In the genomic region with DNA sequence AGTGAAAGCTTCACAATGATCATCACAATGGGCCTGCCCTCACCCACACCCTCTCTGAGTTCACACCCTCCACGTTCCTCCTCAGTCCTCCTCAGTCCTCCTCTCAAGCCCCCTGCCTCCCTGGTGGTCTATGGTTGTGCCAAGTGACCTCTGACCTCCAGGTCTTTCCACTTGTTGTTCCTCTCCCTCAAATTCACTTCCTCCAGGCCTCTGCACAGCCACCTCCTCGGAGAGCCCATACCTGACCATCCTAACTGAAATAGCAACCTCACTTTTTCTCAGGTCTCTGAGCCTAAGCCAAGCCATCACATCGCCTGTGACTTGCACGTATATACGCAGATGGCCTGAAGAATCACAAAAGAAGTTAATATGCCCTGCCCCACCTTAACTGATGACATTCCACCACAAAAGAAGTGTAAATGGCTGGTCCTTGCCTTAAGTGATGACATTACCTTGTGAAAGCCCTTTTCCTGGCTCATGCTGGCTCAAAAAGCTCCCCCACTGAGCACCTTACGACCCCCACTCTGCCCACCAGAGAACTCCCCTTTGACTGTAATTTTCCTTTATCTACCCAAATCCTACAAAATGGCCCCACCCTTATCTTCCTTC, we compare ENCODE assay signal across 25 cellular contexts.
DNase-seq lines count a peak whose midpoint lies in the region; ATAC-seq and TF ChIP-seq lines count a peak whose summit lies in the region.
"Had no signal": no experiment of that assay in that cellular context is flagged by ENCODE, and none has a peak within 500 bp of the region (broad histone marks: within the 10 kb centered on the region; RNA-seq: fewer than 3 reads in every experiment).

No MANE protein-coding gene starts in this region.

- peak overlapping the region; percentile 7 for H3K56ac ChIP-seq in H9 (ENCODE audit: insufficient read length, low read depth, low read length)

- H3K79me2 ChIP-seq in H9 (ENCODE audit: insufficient read depth, low read length), result no peaks in the 10 kb centered on the region
- no peaks in the 10 kb centered on the region for H3K79me2 ChIP-seq in trophoblast cell (ENCODE audit: control insufficient read depth, insufficient read depth, low read length, poor library complexity)

- H3K18ac ChIP-seq in H9 (ENCODE audit: insufficient read length, low read depth, low read length), result peak overlapping the region; percentile 21
- no peak overlapping the region for H3K18ac ChIP-seq in trophoblast cell (ENCODE audit: low read length)

- H3K23me2 ChIP-seq in H9 (ENCODE audit: insufficient read length, low read depth, low read length, poor library complexity, severe bottlenecking), result no peaks in the 10 kb centered on the region

- no peak overlapping the region for H2BK20ac ChIP-seq in H9 (ENCODE audit: low read depth, low read length, poor library complexity, severe bottlenecking)

- H3K9me3 Mint-ChIP-seq in H9, result no peaks in the 10 kb centered on the region; a peak in 2 of 5 replicates
- H3K9me3 Mint-ChIP-seq in WTC11, result no peaks in the 10 kb centered on the region
- peaks cover 0 to 9% (median 1%) of the 10 kb centered on the region in 5 donors for H3K9me3 Mint-ChIP-seq in CD8-positive, alpha-beta memory T cell

- H3K9ac ChIP-seq in H9 (ENCODE audit: extremely low read depth, insufficient read length, low read length) (no peak overlapping the region), trophoblast cell (ENCODE audit: low read length) (peak overlapping the region; percentile 9)
- H3K9ac ChIP-seq: GM23248 had no signal

- H4K20me1 ChIP-seq in H9 (ENCODE audit: control insufficient read depth, insufficient read depth, insufficient read length), result no peaks in the 10 kb centered on the region

- no peak overlapping the region for H2BK15ac ChIP-seq in H9 (ENCODE audit: low read depth, low read length)

- H3K23ac ChIP-seq in H9 (ENCODE audit: insufficient read length, low read depth, low read length) (no peak overlapping the region), trophoblast cell (ENCODE audit: low read length) (peak overlapping the region; percentile 8)

- H3K4me2 ChIP-seq in H9 (ENCODE audit: insufficient read depth, insufficient read length, low read length) (no peak overlapping the region), trophoblast cell (ENCODE audit: low read length) (no peak overlapping the region)

- H2BK120ac ChIP-seq in H9 (ENCODE audit: low read depth, low read length, poor library complexity, severe bottlenecking) (peak overlapping the region; percentile 49), trophoblast cell (ENCODE audit: insufficient read depth, low read length, poor library complexity) (no peak overlapping the region)

- H3K27ac Mint-ChIP-seq in H9, result no peak overlapping the region
- no peak overlapping the region for H3K27ac Mint-ChIP-seq in WTC11
- no peak overlapping the region for H3K27ac Mint-ChIP-seq in CD8-positive, alpha-beta memory T cell
- H3K27ac Mint-ChIP-seq: CD4-positive, CD25-positive, alpha-beta regulatory T cell had no signal

- H3K27ac ChIP-seq in H9 (ENCODE audit: insufficient read length, low read depth, low read length) (peak overlapping the region; percentile 89), iPS DF 6.9 (ENCODE audit: low read length) (peak overlapping the region; percentile 52), trophoblast cell (ENCODE audit: low read depth, low read length) (no peak overlapping the region), left ventricle myocardium inferior (replicated peaks) (no peak overlapping the region)
- no peak overlapping the region for H3K27ac ChIP-seq in CD8-positive, alpha-beta memory T cell (ENCODE audit: low read depth, low read length)
- H3K27ac ChIP-seq: GM23248, SJSA1 had no signal

- H3K36me3 ChIP-seq in iPS DF 6.9 (ENCODE audit: control insufficient read depth, insufficient read depth, low read length) (no peaks in the 10 kb centered on the region), trophoblast cell (ENCODE audit: control insufficient read depth in 1 of 2, insufficient read depth in 2 of 2, low read length in 2 of 2) (no peaks in the 10 kb centered on the region), left ventricle myocardium inferior (no peaks in the 10 kb centered on the region)
- H3K36me3 ChIP-seq in CD8-positive, alpha-beta memory T cell (ENCODE audit: insufficient read depth, low read length), result no peaks in the 10 kb centered on the region
- H3K36me3 ChIP-seq: SJSA1 had no signal

- no CpG with 5 or more reads among the region's 6 CpGs for WGBS in H9 (ENCODE audit: extremely low coverage, insufficient read length, low lambda C conversion rate)
- WGBS in iPS DF 6.9 (ENCODE audit: insufficient coverage, insufficient read length), result no CpG with 5 or more reads among the region's 6 CpGs
- no CpG with 5 or more reads among the region's 6 CpGs for WGBS in trophoblast cell (ENCODE audit: extremely low coverage, insufficient coverage, insufficient read length)

- no peak overlapping the region for H4K12ac ChIP-seq in trophoblast cell (ENCODE audit: low read depth, low read length)

- H3K36me3 Mint-ChIP-seq in H9 (ENCODE audit: insufficient read depth in 1 of 3, low read depth in 3 of 3) (peaks cover 0 to 1% (median 1%) of the 10 kb centered on the region in 3 experiments; a peak in 1 of 7 replicates), WTC11 (peaks cover 7% of the 10 kb centered on the region; the same call in 1 of the 2 replicates)
- no peaks in the 10 kb centered on the region for H3K36me3 Mint-ChIP-seq in CD8-positive, alpha-beta memory T cell
- H3K36me3 Mint-ChIP-seq: CD4-positive, CD25-positive, alpha-beta regulatory T cell had no signal

- no peaks in the 10 kb centered on the region for H3K27me3 Mint-ChIP-seq in H9 (ENCODE audit: low read depth)
- H3K27me3 Mint-ChIP-seq in WTC11 (ENCODE audit: low read depth), result no peaks in the 10 kb centered on the region
- peaks cover 0 to 2% of the 10 kb centered on the region in 2 donors for H3K27me3 Mint-ChIP-seq in CD8-positive, alpha-beta memory T cell
- H3K27me3 Mint-ChIP-seq: CD4-positive, CD25-positive, alpha-beta regulatory T cell had no signal

- ATAC-seq in WTC11 (peak; percentile 95), GM19452 (IDR thresholded peaks at IDR 0.05; ENCODE audit: unreplicated experiment) (no peak)

- H3K4ac ChIP-seq in H9 (ENCODE audit: low read depth, low read length) (no peak overlapping the region), trophoblast cell (ENCODE audit: low read depth, low read length) (no peak overlapping the region)

- peak; percentile 85 for DNase-seq in H9
- DNase-seq in WTC11 (ENCODE audit: low spot score), result peak; percentile 58
- DNase-seq in iPS DF 6.9 (ENCODE audit: low read depth, low spot score), result peak; percentile 74
- DNase-seq in trophoblast cell, result no peak
- no peak for DNase-seq in effector CD8-positive, alpha-beta T cell (lab: John Stamatoyannopoulos, UW)
- DNase-seq in left ventricle myocardium inferior, result no peak
- no peak for DNase-seq in CD8-positive, alpha-beta memory T cell
- DNase-seq: CD4-positive, CD25-positive, alpha-beta regulatory T cell; COR-L47; DMS79; EL; GF-D8; GM23248; HCEC 1CT; Karpas-422; NCI-H1092; NCI-H1417 treated with DMSO at 0.1 percent for 48 hours; NCI-H1694 treated with DMSO at 0.1 percent for 48 hours; NCI-H2081; NCI-H2227 treated with DMSO at 0.1 percent for 48 hours; NCI-H526 treated with DMSO at 0.1 percent for 48 hours; Right ventricle myocardium superior; RPMI8226 had no signal

- H3K79me1 ChIP-seq in H9 (ENCODE audit: insufficient read depth, low read depth, low read length, poor library complexity, severe bottlenecking) (no peaks in the 10 kb centered on the region), trophoblast cell (ENCODE audit: low read length) (no peaks in the 10 kb centered on the region)

- H3K4me1 Mint-ChIP-seq in H9 (peaks cover 3 to 19% of the 10 kb centered on the region in 2 experiments; a peak in 2 of 4 replicates), WTC11 (peaks cover 7% of the 10 kb centered on the region)
- H3K4me1 Mint-ChIP-seq in CD8-positive, alpha-beta memory T cell, result no peaks in the 10 kb centered on the region
- H3K4me1 Mint-ChIP-seq: CD4-positive, CD25-positive, alpha-beta regulatory T cell had no signal

- no peak overlapping the region for H3K4me3 ChIP-seq in iPS DF 6.9 (ENCODE audit: low read length)
- H3K4me3 ChIP-seq in trophoblast cell (ENCODE audit: low read depth, low read length), result no peak overlapping the region
- no peak overlapping the region for H3K4me3 ChIP-seq in left ventricle myocardium inferior
- H3K4me3 ChIP-seq in CD8-positive, alpha-beta memory T cell (ENCODE audit: low read length), result no peak overlapping the region
- H3K4me3 ChIP-seq: GM23248, SJSA1 had no signal

- H4K8ac ChIP-seq in H9 (replicated peaks; ENCODE audit: insufficient read length, low read depth, low read length) (peak overlapping the region; percentile 35), trophoblast cell (ENCODE audit: low read depth, low read length) (no peak overlapping the region)

- peak overlapping the region; percentile 5 for H2AK5ac ChIP-seq in H9 (ENCODE audit: insufficient read length, low read length)
- no peak overlapping the region for H2AK5ac ChIP-seq in trophoblast cell (ENCODE audit: low read length)

- H3K27me3 ChIP-seq in H9 (ENCODE audit: insufficient read depth, low read length) (no peaks in the 10 kb centered on the region), iPS DF 6.9 (ENCODE audit: control insufficient read depth, insufficient read depth, low read length) (no peaks in the 10 kb centered on the region), trophoblast cell (ENCODE audit: insufficient read depth, low read length) (no peaks in the 10 kb centered on the region), left ventricle myocardium inferior (ENCODE audit: low read depth) (peaks cover 3% of the 10 kb centered on the region)
- H3K27me3 ChIP-seq in CD8-positive, alpha-beta memory T cell (ENCODE audit: insufficient read depth, low read length, poor library complexity, severe bottlenecking), result no peaks in the 10 kb centered on the region
- H3K27me3 ChIP-seq: SJSA1 had no signal

- intact Hi-C loops in left ventricle myocardium inferior (cut with micrococcal nuclease), result no loop called here

- H2AFZ ChIP-seq in H9 (ENCODE audit: low read length), result no peak overlapping the region
- no peak overlapping the region for H2AFZ ChIP-seq in trophoblast cell (ENCODE audit: insufficient read depth, low read length, poor library complexity)
- H2AFZ ChIP-seq: GM23248 had no signal

- no peak overlapping the region for H3T11ph ChIP-seq in H9 (ENCODE audit: low read length)

- H3K9me3 ChIP-seq in H9 (ENCODE audit: control insufficient read depth, low read depth, low read length) (no peaks in the 10 kb centered on the region), iPS DF 6.9 (ENCODE audit: control insufficient read depth, insufficient read depth, low read length) (no peaks in the 10 kb centered on the region), trophoblast cell (ENCODE audit: insufficient read depth, low read depth, low read length) (no peaks in the 10 kb centered on the region), left ventricle myocardium inferior (replicated peaks) (no peaks in the 10 kb centered on the region)
- H3K9me3 ChIP-seq in CD8-positive, alpha-beta memory T cell (ENCODE audit: low read length), result no peaks in the 10 kb centered on the region
- H3K9me3 ChIP-seq: SJSA1 had no signal

- CTCF ChIA-PET in WTC11 (lab: Charles Lee), result no interaction called here
- CTCF ChIA-PET in CD8-positive, alpha-beta memory T cell (lab: Charles Lee), result no interaction called here

- peak overlapping the region; percentile 59 for H4K5ac ChIP-seq in H9 (ENCODE audit: insufficient read length, low read depth, low read length)

- POLR2A ChIA-PET in WTC11 (lab: Charles Lee), result no interaction called here
- POLR2A ChIA-PET in CD8-positive, alpha-beta memory T cell (lab: Charles Lee), result no interaction called here

- TF ChIP-seq CTCF in H9 (conservative IDR thresholded peaks at IDR 0.05), result no peak
- no peak for TF ChIP-seq CTCF in WTC11 (IDR thresholded peaks at IDR 0.05)
- no peak for TF ChIP-seq CTCF in left ventricle myocardium inferior (IDR thresholded peaks at IDR 0.05; ENCODE audit: borderline replicate concordance)

- H3K4me1 ChIP-seq in H9 (ENCODE audit: insufficient read depth, low read length) (peaks cover 7% of the 10 kb centered on the region), iPS DF 6.9 (ENCODE audit: control insufficient read depth, insufficient read depth, low read length) (no peaks in the 10 kb centered on the region), trophoblast cell (ENCODE audit: control insufficient read depth in 1 of 2, insufficient read depth in 2 of 2, low read length in 2 of 2) (no peaks in the 10 kb centered on the region), left ventricle myocardium inferior (no peaks in the 10 kb centered on the region)
- H3K4me1 ChIP-seq in CD8-positive, alpha-beta memory T cell (ENCODE audit: insufficient read depth, low read length), result no peaks in the 10 kb centered on the region

- H2BK5ac ChIP-seq in H9 (ENCODE audit: insufficient read length, low read length), result peak overlapping the region; percentile 25
- no peak overlapping the region for H2BK5ac ChIP-seq in trophoblast cell (ENCODE audit: low read depth, low read length, poor library complexity)

- H3K4me3 Mint-ChIP-seq in H9 (no peak overlapping the region), WTC11 (no peak overlapping the region)
- no peak overlapping the region for H3K4me3 Mint-ChIP-seq in CD8-positive, alpha-beta memory T cell
- H3K4me3 Mint-ChIP-seq: CD4-positive, CD25-positive, alpha-beta regulatory T cell had no signal

- peak overlapping the region; percentile 8 for H4K91ac ChIP-seq in H9 (ENCODE audit: insufficient read length, low read depth, low read length)
- H4K91ac ChIP-seq in trophoblast cell (ENCODE audit: low read depth, low read length), result no peak overlapping the region

- H3K14ac ChIP-seq in H9 (ENCODE audit: insufficient read depth, low read length) (peak overlapping the region; percentile 62), trophoblast cell (ENCODE audit: low read length) (no peak overlapping the region)

- H2BK12ac ChIP-seq in H9 (ENCODE audit: insufficient read length, low read depth, low read length) (no peak overlapping the region), trophoblast cell (ENCODE audit: low read length) (no peak overlapping the region)

Comparison
In these comparisons a context has a peak if more than half of its experiments do, and no peak if none do; other contexts are left out.
1. DNase-seq: peak in H9 (single experiment), WTC11 (single experiment) and iPS DF 6.9 (single experiment); none in trophoblast cell (0 of 2), effector CD8-positive, alpha-beta T cell (single experiment), left ventricle myocardium inferior (single experiment) and CD8-positive, alpha-beta memory T cell (0 of 5).
2. H3K27ac ChIP-seq: peak in H9 (single experiment) and iPS DF 6.9 (single experiment); none in trophoblast cell (single experiment), left ventricle myocardium inferior (single experiment) and CD8-positive, alpha-beta memory T cell (single experiment).